In genomic region chr2:154067124-154067523, GRCh38 we compare ENCODE assay signal across 7 cellular contexts.
"Had no signal": no experiment of that assay in that cellular context is flagged by ENCODE, and none has a peak within 500 bp of the region (broad histone marks: within the 10 kb centered on the region; RNA-seq: fewer than 3 reads in every experiment).

No MANE protein-coding gene starts in this region.

- DNase-seq: GDM1, GF-D8 had no signal

- ATAC-seq: GM12878 had no signal

- H3K4me3 ChIP-seq: GM12878 had no signal

- FAIRE-seq: GM12878, GM12891, GM12892, GM18507, GM19239 had no signal
